In genomic region chr2:96828436-96828835, GRCh38 we compare ENCODE assay signal across 18 cellular contexts. TPM values are rescaled to one million over a fixed set of nuclear protein-coding genes. Genes with fewer than 3 reads are reported as not detected.
A peak's percentile ranks its signal among the peaks of the same experiment; 100 is the strongest.
DNase-seq lines count a peak whose midpoint lies in the region; ATAC-seq, FAIRE-seq and TF ChIP-seq lines count a peak whose summit lies in the region.
"Had no signal": no experiment of that assay in that cellular context is flagged by ENCODE, and none has a peak within 500 bp of the region (broad histone marks: within the 10 kb centered on the region; RNA-seq: fewer than 3 reads in every experiment).

No MANE protein-coding gene starts in this region.

- H3F3A ChIP-seq in neural progenitor cell (ENCODE audit: low read depth) (peaks cover 26% of the 10 kb centered on the region), PC-9 (ENCODE audit: insufficient read depth, low read depth) (peaks cover 37% of the 10 kb centered on the region)

- no peak overlapping the region for H3K4me3 Mint-ChIP-seq in activated T-cell treated with anti-CD3 and anti-CD28 coated beads, Interleukin-2, amount 50 U/mL, for 24 hours
- H3K4me3 Mint-ChIP-seq in CD14-positive monocyte (no peak overlapping the region), neural progenitor cell (peak overlapping the region; percentile 30)
- H3K4me3 Mint-ChIP-seq: CD4-positive, alpha-beta T cell had no signal

- POLR2A ChIA-PET in K562 (lab: Yijun Ruan, JAX) = interaction anchor here (0.6 kb wide), 1 partner anchor 13 kb away, joined by 4 read pairs; no protein-coding TSS in a partner anchor
- POLR2A ChIA-PET in PC-9 (lab: Charles Lee; ENCODE audit: unreplicated experiment) = no interaction called here

- H3K27ac ChIP-seq in K562 (ENCODE audit: extremely low read depth, low read depth, low read length) = no peak overlapping the region
- H3K27ac ChIP-seq in neural progenitor cell = no peak overlapping the region
- H3K27ac ChIP-seq in SJCRH30 = no peak overlapping the region
- H3K27ac ChIP-seq in PC-9 = no peak overlapping the region
- H3K27ac ChIP-seq: BLaER1 treated with 17β-estradiol and CSF1 and Interleukin-3, amounts not matched to agents 10 nM and 100 nM; GM23248; HL-60 had no signal

- H3K4me1 ChIP-seq in K562 (replicated peaks in 1 of 2; ENCODE audit: control insufficient read depth in 2 of 2, insufficient read depth in 2 of 2, low read length in 2 of 2) (peaks cover 9 to 11% of the 10 kb centered on the region in 2 experiments; a peak in 4 of 5 replicates), neural progenitor cell (peaks cover 17% of the 10 kb centered on the region), SJCRH30 (peaks cover 13% of the 10 kb centered on the region), PC-9 (replicated peaks; ENCODE audit: insufficient read depth) (peaks cover 28% of the 10 kb centered on the region)

- peak overlapping the region; percentile 45 for H3K27ac Mint-ChIP-seq in activated T-cell treated with anti-CD3 and anti-CD28 coated beads, Interleukin-2, amount 50 U/mL, for 24 hours
- H3K27ac Mint-ChIP-seq in CD14-positive monocyte (peak overlapping the region in 4 of 7 donors; percentile 7 to 66 (median 55)), neural progenitor cell (no peak overlapping the region)
- H3K27ac Mint-ChIP-seq: CD4-positive, alpha-beta T cell had no signal

- BruUV-seq in K562 (replicated peaks; lab: Mats Ljungman, UMichigan) (no TSS peak), PC-9 (replicated peaks; lab: Mats Ljungman, UMichigan) (no TSS peak)

- H3K9me3 ChIP-seq in K562 (replicated peaks; ENCODE audit: control insufficient read depth, insufficient read depth, low read depth, low read length) (no peaks in the 10 kb centered on the region), neural progenitor cell (ENCODE audit: low read depth) (no peaks in the 10 kb centered on the region), SJCRH30 (replicated peaks) (no peaks in the 10 kb centered on the region), PC-9 (ENCODE audit: insufficient read depth, low read depth) (no peaks in the 10 kb centered on the region)
- H3K9me3 ChIP-seq: BLaER1 treated with 17β-estradiol and CSF1 and Interleukin-3, amounts not matched to agents 10 nM and 100 nM had no signal

- no peak for TF ChIP-seq EP300 in K562 (IDR thresholded peaks at IDR 0.05; ENCODE audit: low read length)

- DNase-seq in activated T-cell treated with anti-CD3 and anti-CD28 coated beads, Interleukin-2, amount 50 U/mL, for 24 hours = no peak
- DNase-seq in activated T-cell treated with anti-CD3 and anti-CD28 coated beads, Interleukin-2, amount 50 U/mL, for 1 hour = no peak
- DNase-seq in CD14-positive monocyte (ENCODE audit: low spot score) = no peak
- no peak for DNase-seq in K562 (ENCODE audit: extremely low read depth in 1 of 4, low spot score in 3 of 4)
- no peak for DNase-seq in neural progenitor cell (ENCODE audit: low spot score)
- DNase-seq in SJCRH30 = no peak
- no peak for DNase-seq in PC-9
- DNase-seq in stimulated activated CD4-positive, alpha-beta T cell treated with anti-CD3 and anti-CD28 coated beads, Interleukin-15, amount 100 ng/mL, for 24 hours = no peak
- DNase-seq: 8988T; Calu3; CD4-positive, alpha-beta T cell; DMS 273 treated with DMSO at 0.1 percent for 48 hours; GM23248 had no signal

- ATAC-seq in K562 = no peak
- ATAC-seq: GM12878, HCT116 had no signal

- H3K4me3 ChIP-seq in K562 (no peak overlapping the region), neural progenitor cell (no peak overlapping the region), SJCRH30 (no peak overlapping the region), PC-9 (no peak overlapping the region)
- H3K4me3 ChIP-seq: BLaER1 treated with 17β-estradiol and CSF1 and Interleukin-3, amounts not matched to agents 10 nM and 100 nM; GM12878; GM23248 had no signal

- H3K27me3 ChIP-seq in K562 (ENCODE audit: control insufficient read depth in 2 of 2, insufficient read depth in 2 of 2, low read length in 2 of 2) (no peaks in the 10 kb centered on the region), neural progenitor cell (no peaks in the 10 kb centered on the region), SJCRH30 (no peaks in the 10 kb centered on the region), PC-9 (ENCODE audit: insufficient read depth, low read depth) (no peaks in the 10 kb centered on the region)
- H3K27me3 ChIP-seq: BLaER1 treated with 17β-estradiol and CSF1 and Interleukin-3, amounts not matched to agents 10 nM and 100 nM had no signal

- in situ Hi-C loops in K562 (cut with MboI) = no loop called here

- H4K20me1 ChIP-seq in K562 (replicated peaks; ENCODE audit: control insufficient read depth, insufficient read depth, low read length) (peaks cover 10% of the 10 kb centered on the region; the same call in 1 of the 2 replicates), neural progenitor cell (ENCODE audit: low read depth) (peaks cover 47% of the 10 kb centered on the region), PC-9 (ENCODE audit: insufficient read depth) (0 out of 2 replicates have a peak, but pooled peaks cover 4% of the 10 kb centered on the region)

- CTCF ChIA-PET in K562 (lab: Yijun Ruan, JAX; ENCODE audit: low intra/inter-chr PET ratio) (no interaction called here), PC-9 (lab: Charles Lee) (no interaction called here)

- H3K9me1 ChIP-seq in K562 (ENCODE audit: control insufficient read depth, insufficient read depth, low read length) = no peaks in the 10 kb centered on the region

- intact Hi-C loops in CD14-positive monocyte (cut with micrococcal nuclease) = no loop called here
- intact Hi-C loops in K562 (cut with micrococcal nuclease) = no loop called here
- intact Hi-C loops in PC-9 (cut with micrococcal nuclease; ENCODE audit: unreplicated experiment) = no loop called here

- H3K36me3 Mint-ChIP-seq in activated T-cell treated with anti-CD3 and anti-CD28 coated beads, Interleukin-2, amount 50 U/mL, for 24 hours (ENCODE audit: low read depth) = peaks cover 94% of the 10 kb centered on the region
- peaks cover 83 to 84% of the 10 kb centered on the region in 2 donors for H3K36me3 Mint-ChIP-seq in CD14-positive monocyte
- H3K36me3 Mint-ChIP-seq in neural progenitor cell = peaks cover 36% of the 10 kb centered on the region

- no peaks in the 10 kb centered on the region for H3K9me2 ChIP-seq in PC-9 (ENCODE audit: insufficient read depth)

- 87% methylated on average over 14 of the region's 14 CpGs for WGBS in K562 (ENCODE audit: insufficient coverage, low coverage, missing lambda C conversion rate)

- no peak for TF ChIP-seq POLR2A in K562 (conservative IDR thresholded peaks at IDR 0.05)

- H2AFZ ChIP-seq in K562 (ENCODE audit: low read depth, low read length) (no peak overlapping the region), neural progenitor cell (replicated peaks) (no peak overlapping the region), PC-9 (no peak overlapping the region)
- H2AFZ ChIP-seq: GM23248 had no signal

- no peaks in the 10 kb centered on the region for H3K27me3 Mint-ChIP-seq in activated T-cell treated with anti-CD3 and anti-CD28 coated beads, Interleukin-2, amount 50 U/mL, for 24 hours
- peaks cover 0 to 2% (median 1%) of the 10 kb centered on the region in 3 donors for H3K27me3 Mint-ChIP-seq in CD14-positive monocyte (ENCODE audit: low read depth in 3 of 3)
- peaks cover 8% of the 10 kb centered on the region for H3K27me3 Mint-ChIP-seq in neural progenitor cell (ENCODE audit: insufficient read depth, low read depth)
- H3K27me3 Mint-ChIP-seq: CD4-positive, alpha-beta T cell had no signal

- H3K9ac ChIP-seq in K562 (ENCODE audit: insufficient read depth in 1 of 2, low read depth in 2 of 2, low read length in 2 of 2) = peak overlapping the region in 1 of 2 experiments; percentile 64; a peak in 2 of 4 replicates
- no peak overlapping the region for H3K9ac ChIP-seq in neural progenitor cell
- H3K9ac ChIP-seq: BLaER1 treated with 17β-estradiol and CSF1 and Interleukin-3, amounts not matched to agents 10 nM and 100 nM; GM23248 had no signal

- H3K9me3 Mint-ChIP-seq in activated T-cell treated with anti-CD3 and anti-CD28 coated beads, Interleukin-2, amount 50 U/mL, for 24 hours = no peaks in the 10 kb centered on the region
- no peaks in the 10 kb centered on the region for H3K9me3 Mint-ChIP-seq in CD14-positive monocyte
- H3K9me3 Mint-ChIP-seq in neural progenitor cell = no peaks in the 10 kb centered on the region
- H3K9me3 Mint-ChIP-seq: CD4-positive, alpha-beta T cell had no signal

- H3K4me1 Mint-ChIP-seq in activated T-cell treated with anti-CD3 and anti-CD28 coated beads, Interleukin-2, amount 50 U/mL, for 24 hours (ENCODE audit: low read depth) = peaks cover 6% of the 10 kb centered on the region
- H3K4me1 Mint-ChIP-seq in CD14-positive monocyte = no peaks in the 10 kb centered on the region
- H3K4me1 Mint-ChIP-seq in neural progenitor cell = peaks cover 20% of the 10 kb centered on the region

- H3K79me2 ChIP-seq in K562 (ENCODE audit: control insufficient read depth, insufficient read depth, low read length) = no peaks in the 10 kb centered on the region; the same call in 2 of the 3 replicates
- peaks cover 15% of the 10 kb centered on the region for H3K79me2 ChIP-seq in neural progenitor cell (ENCODE audit: low read depth)
- peaks cover 4% of the 10 kb centered on the region; the same call in 1 of the 2 replicates for H3K79me2 ChIP-seq in PC-9 (ENCODE audit: low read depth)

- TF ChIP-seq CTCF in CD14-positive monocyte (IDR thresholded peaks at IDR 0.05) (no peak), K562 (IDR thresholded peaks at IDR 0.05 in 2 of 3, conservative IDR thresholded peaks at IDR 0.05 in 1 of 3; ENCODE audit: insufficient read depth in 2 of 3, low read depth in 1 of 3, low read length in 3 of 3) (no peak), neural progenitor cell (IDR thresholded peaks at IDR 0.05) (no peak), PC-9 (conservative IDR thresholded peaks at IDR 0.05) (no peak)

- no peak for TF ChIP-seq RAD21 in K562 (CRISPR knock-in tag; conservative IDR thresholded peaks at IDR 0.05 in 1 of 2, IDR thresholded peaks at IDR 0.05 in 1 of 2)

- H3K4me2 ChIP-seq in K562 (ENCODE audit: insufficient read depth, low read length) = no peak overlapping the region
- no peak overlapping the region for H3K4me2 ChIP-seq in neural progenitor cell
- no peak overlapping the region for H3K4me2 ChIP-seq in PC-9
- H3K4me2 ChIP-seq: BLaER1 treated with 17β-estradiol and CSF1 and Interleukin-3, amounts not matched to agents 10 nM and 100 nM had no signal

- no peak for FAIRE-seq in K562 (lab: Jason Lieb, UNC)
- FAIRE-seq: GM12878, H54 had no signal

- H3K36me3 ChIP-seq in K562 (ENCODE audit: control insufficient read depth, insufficient read depth, low read length) (peaks cover 90% of the 10 kb centered on the region), neural progenitor cell (no peaks in the 10 kb centered on the region), SJCRH30 (0 out of 2 replicates have a peak, but pooled peaks cover 10% of the 10 kb centered on the region), PC-9 (ENCODE audit: low read depth) (peaks cover 6% of the 10 kb centered on the region; the same call in 1 of the 2 replicates)

RNA-seq across cellular contexts. Expression of gene CNNM3, which starts 12.4 kb away (rescaled TPM):
- polyA plus RNA-seq in CD14-positive monocyte (1 to 10 TPM; 1.2 to 4.9 TPM), K562 (2011; rRNA removed) (5.7 and 10.6 TPM in 2 replicates), K562 (2014; fragmentation: Illumina TruSeq; extraction: Trizol) (11.7 and 11.8 TPM in 2 replicates), K562 (2014; fragmentation: Nextera tagmentation; extraction: Ambion mirVana) (1 to 10 TPM; 1.4 to 1.6 TPM), K562 (2014; rRNA removed) (7.1 and 9.9 TPM in 2 replicates)
- total RNA-seq in K562 (2011; cell fraction: chromatin; rRNA removed; ENCODE audit: low replicate concordance) = 36.0 and 91.8 TPM in 2 replicates
- 60.5 and 68.7 TPM in 2 replicates for total RNA-seq in K562 (2011; cell fraction: nucleolus; rRNA removed)
- 54.1 and 60.8 TPM in 2 replicates for total RNA-seq in K562 (2011; cell fraction: nucleoplasm; rRNA removed)
- total RNA-seq in K562 (2014; rRNA removed) (6.0 and 7.7 TPM in 2 replicates), K562 (2014; rRNA removed; fragmentation: Illumina TruSeq; extraction: Trizol) (4.5 and 6.5 TPM in 2 replicates), K562 (2015; rRNA removed; fragmentation: Illumina TruSeq; extraction: Trizol) (5.6 and 7.6 TPM in 2 replicates), K562 (2021) (16.9 TPM in 2 replicates), neural progenitor cell (ENCODE audit: low replicate concordance) (11.1 and 20.2 TPM in 2 replicates), PC-9 (2021) (28.7 and 28.8 TPM in 2 replicates)
- 10.7 and 16.0 TPM in 2 replicates for polyA plus RNA-seq in K562 (2011; cell fraction: cytosol; rRNA removed)
- polyA plus RNA-seq in K562 (2011; cell fraction: nucleus; rRNA removed) = 25.5 and 35.7 TPM in 2 replicates
- polyA plus RNA-seq in K562 (2012) = 11.7 and 15.0 TPM in 2 replicates
- 12.8 and 16.0 TPM in 2 replicates for polyA minus RNA-seq in K562 (2011; rRNA and poly(A)+ RNA removed)
- polyA minus RNA-seq in K562 (2011; cell fraction: cytosol; rRNA and poly(A)+ RNA removed) = 15.2 and 25.2 TPM in 2 replicates
- polyA minus RNA-seq in K562 (2011; cell fraction: nucleus; rRNA and poly(A)+ RNA removed) = 15.1 and 17.1 TPM in 2 replicates
- total RNA-seq in SJCRH30 (2014; rRNA removed; shearing (Covaris generic)) = 9.1 and 9.3 TPM in 2 replicates

RNA-seq across cellular contexts. Expression of gene ANKRD23, which starts 15.4 kb away (rescaled TPM):
- polyA plus RNA-seq in CD14-positive monocyte = not detected
- total RNA-seq in K562 (2011; cell fraction: chromatin; rRNA removed; ENCODE audit: low replicate concordance) = 20.7 and 42.5 TPM in 2 replicates
- 27.0 and 27.3 TPM in 2 replicates for total RNA-seq in K562 (2011; cell fraction: nucleolus; rRNA removed)
- total RNA-seq in K562 (2011; cell fraction: nucleoplasm; rRNA removed) = 19.0 and 21.1 TPM in 2 replicates
- 2.7 and 3.1 TPM in 2 replicates for total RNA-seq in K562 (2014; rRNA removed)
- total RNA-seq in K562 (2014; rRNA removed; fragmentation: Illumina TruSeq; extraction: Trizol) = 1.8 and 2.0 TPM in 2 replicates
- 2.9 and 4.5 TPM in 2 replicates for total RNA-seq in K562 (2015; rRNA removed; fragmentation: Illumina TruSeq; extraction: Trizol)
- total RNA-seq in K562 (2021) = 2.8 and 4.1 TPM in 2 replicates
- 4.8 and 7.5 TPM in 2 replicates for polyA plus RNA-seq in K562 (2011; rRNA removed)
- 2.9 and 5.5 TPM in 2 replicates for polyA plus RNA-seq in K562 (2011; cell fraction: cytosol; rRNA removed)
- 40.8 and 73.8 TPM in 2 replicates for polyA plus RNA-seq in K562 (2011; cell fraction: nucleus; rRNA removed)
- 3.4 and 10.6 TPM in 2 replicates for polyA plus RNA-seq in K562 (2012)
- 2.7 and 3.1 TPM in 2 replicates for polyA plus RNA-seq in K562 (2014; fragmentation: Illumina TruSeq; extraction: Trizol)
- under 1 TPM; 0.32 to 0.34 TPM for polyA plus RNA-seq in K562 (2014; fragmentation: Nextera tagmentation; extraction: Ambion mirVana)
- polyA plus RNA-seq in K562 (2014; rRNA removed) = 4.5 and 5.8 TPM in 2 replicates
- 1.2 and 2.2 TPM in 2 replicates for polyA minus RNA-seq in K562 (2011; rRNA and poly(A)+ RNA removed)
- polyA minus RNA-seq in K562 (2011; cell fraction: cytosol; rRNA and poly(A)+ RNA removed) = 0.95 and 2.6 TPM in 2 replicates
- polyA minus RNA-seq in K562 (2011; cell fraction: nucleus; rRNA and poly(A)+ RNA removed) = 6.3 and 6.9 TPM in 2 replicates
- total RNA-seq in neural progenitor cell (ENCODE audit: low replicate concordance) = 10.8 and 11.4 TPM in 2 replicates
- 0.58 and 1.1 TPM in 2 replicates for total RNA-seq in SJCRH30 (2014; rRNA removed; shearing (Covaris generic))
- total RNA-seq in PC-9 (2021) = 6.0 and 8.9 TPM in 2 replicates

RNA-seq across cellular contexts. Expression of gene ANKRD39, which starts 29.4 kb away (rescaled TPM):
- polyA plus RNA-seq in CD14-positive monocyte = 1 to 10 TPM; 9.0 to 9.7 TPM
- 39.7 and 71.7 TPM in 2 replicates for total RNA-seq in K562 (2011; cell fraction: chromatin; rRNA removed; ENCODE audit: low replicate concordance)
- 42.2 and 44.1 TPM in 2 replicates for total RNA-seq in K562 (2011; cell fraction: nucleolus; rRNA removed)
- 34.4 and 37.9 TPM in 2 replicates for total RNA-seq in K562 (2011; cell fraction: nucleoplasm; rRNA removed)
- 33.1 and 50.4 TPM in 2 replicates for total RNA-seq in K562 (2014; rRNA removed)
- total RNA-seq in K562 (2014; rRNA removed; fragmentation: Illumina TruSeq; extraction: Trizol) = 5.7 and 8.2 TPM in 2 replicates
- 21.2 and 21.9 TPM in 2 replicates for total RNA-seq in K562 (2015; rRNA removed; fragmentation: Illumina TruSeq; extraction: Trizol)
- total RNA-seq in K562 (2021) = 29.8 and 31.2 TPM in 2 replicates
- polyA plus RNA-seq in K562 (2011; rRNA removed) = 23.8 and 33.3 TPM in 2 replicates
- 27.1 and 60.5 TPM in 2 replicates for polyA plus RNA-seq in K562 (2011; cell fraction: cytosol; rRNA removed)
- 58.3 and 92.0 TPM in 2 replicates for polyA plus RNA-seq in K562 (2011; cell fraction: nucleus; rRNA removed)
- 28.4 and 31.7 TPM in 2 replicates for polyA plus RNA-seq in K562 (2012)
- 15.0 and 22.7 TPM in 2 replicates for polyA plus RNA-seq in K562 (2014; fragmentation: Illumina TruSeq; extraction: Trizol)
- polyA plus RNA-seq in K562 (2014; fragmentation: Nextera tagmentation; extraction: Ambion mirVana) = 10 to 100 TPM; 16.7 to 26.0 TPM
- polyA plus RNA-seq in K562 (2014; rRNA removed) = 28.1 and 48.3 TPM in 2 replicates
- 6.6 and 8.9 TPM in 2 replicates for polyA minus RNA-seq in K562 (2011; rRNA and poly(A)+ RNA removed)
- polyA minus RNA-seq in K562 (2011; cell fraction: cytosol; rRNA and poly(A)+ RNA removed) = 7.1 and 9.9 TPM in 2 replicates
- 15.1 and 21.2 TPM in 2 replicates for polyA minus RNA-seq in K562 (2011; cell fraction: nucleus; rRNA and poly(A)+ RNA removed)
- 4.0 and 17.3 TPM in 2 replicates for total RNA-seq in neural progenitor cell (ENCODE audit: low replicate concordance)
- 7.7 and 7.8 TPM in 2 replicates for total RNA-seq in SJCRH30 (2014; rRNA removed; shearing (Covaris generic))
- 19.0 and 23.2 TPM in 2 replicates for total RNA-seq in PC-9 (2021)

RNA-seq across cellular contexts. Expression of gene SEMA4C, which starts 41.4 kb away (rescaled TPM):
- polyA plus RNA-seq in CD14-positive monocyte (under 1 TPM; 0.08 to 0.21 TPM), K562 (2011; rRNA removed) (59.7 and 110 TPM in 2 replicates), K562 (2014; fragmentation: Illumina TruSeq; extraction: Trizol) (21.8 and 29.4 TPM in 2 replicates), K562 (2014; fragmentation: Nextera tagmentation; extraction: Ambion mirVana) (under 1 TPM; 0.32 to 0.89 TPM), K562 (2014; rRNA removed) (35.5 and 36.2 TPM in 2 replicates)
- total RNA-seq in K562 (2011; cell fraction: chromatin; rRNA removed; ENCODE audit: low replicate concordance) = 229 and 466 TPM in 2 replicates
- 309 and 326 TPM in 2 replicates for total RNA-seq in K562 (2011; cell fraction: nucleolus; rRNA removed)
- total RNA-seq in K562 (2011; cell fraction: nucleoplasm; rRNA removed) = 244 and 282 TPM in 2 replicates
- total RNA-seq in K562 (2014; rRNA removed) (28.8 and 35.6 TPM in 2 replicates), K562 (2014; rRNA removed; fragmentation: Illumina TruSeq; extraction: Trizol) (7.3 and 9.5 TPM in 2 replicates), K562 (2015; rRNA removed; fragmentation: Illumina TruSeq; extraction: Trizol) (23.9 and 24.6 TPM in 2 replicates), K562 (2021) (45.2 and 54.4 TPM in 2 replicates), neural progenitor cell (ENCODE audit: low replicate concordance) (39.1 and 103 TPM in 2 replicates), PC-9 (2021) (52.8 and 60.5 TPM in 2 replicates)
- 50.2 and 68.3 TPM in 2 replicates for polyA plus RNA-seq in K562 (2011; cell fraction: cytosol; rRNA removed)
- 313 and 392 TPM in 2 replicates for polyA plus RNA-seq in K562 (2011; cell fraction: nucleus; rRNA removed)
- 39.1 and 59.5 TPM in 2 replicates for polyA plus RNA-seq in K562 (2012)
- 56.4 and 73.7 TPM in 2 replicates for polyA minus RNA-seq in K562 (2011; rRNA and poly(A)+ RNA removed)
- polyA minus RNA-seq in K562 (2011; cell fraction: cytosol; rRNA and poly(A)+ RNA removed) = 58.2 and 59.2 TPM in 2 replicates
- 58.7 and 72.1 TPM in 2 replicates for polyA minus RNA-seq in K562 (2011; cell fraction: nucleus; rRNA and poly(A)+ RNA removed)
- 41.3 and 49.4 TPM in 2 replicates for total RNA-seq in SJCRH30 (2014; rRNA removed; shearing (Covaris generic))
